Comparison of ENCODE assay signal across 8 cellular contexts in genomic region chr15:20594219-20594618, GRCh38. TPM values are rescaled to one million over a fixed set of nuclear protein-coding genes. Genes with fewer than 3 reads are reported as not detected.
"Had no signal": no experiment of that assay in that cellular context is flagged by ENCODE, and none has a peak within 500 bp of the region (broad histone marks: within the 10 kb centered on the region; RNA-seq: fewer than 3 reads in every experiment).

No MANE protein-coding gene starts in this region.

RNA-seq across cellular contexts. Expression of gene GOLGA6L6, which starts 52.6 kb away (rescaled TPM):
- total RNA-seq: M059J, OCI-LY7, PC-9, Peyer's patch, Right ventricle myocardium superior, SJSA1, T-cell had no signal
- polyA plus RNA-seq: SK-N-SH had no signal
